In the genomic region with DNA sequence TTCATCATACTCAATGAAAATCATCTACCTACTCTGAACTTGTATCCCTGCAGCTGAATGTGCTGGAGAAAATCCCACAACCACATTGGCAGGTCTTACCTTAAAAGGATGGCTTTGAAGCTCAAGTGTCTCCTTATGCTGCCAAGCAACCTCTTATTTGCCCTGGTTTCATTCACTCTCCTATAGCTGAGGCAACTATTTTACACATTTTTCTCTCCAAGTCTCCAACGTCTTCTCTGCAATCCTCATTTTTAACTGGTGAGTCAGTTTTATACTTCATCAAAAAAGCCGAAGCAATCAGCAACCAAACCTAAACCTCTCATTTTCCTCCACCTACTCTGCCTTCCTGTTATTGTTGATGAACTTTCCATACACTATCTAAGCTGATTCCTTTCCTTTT, we compare ENCODE assay signal across 20 cellular contexts. TPM values are rescaled to one million over a fixed set of nuclear protein-coding genes. Genes with fewer than 3 reads are reported as not detected.
DNase-seq lines count a peak whose midpoint lies in the region; TF ChIP-seq lines count a peak whose summit lies in the region.
"Had no signal": no experiment of that assay in that cellular context is flagged by ENCODE, and none has a peak within 500 bp of the region (broad histone marks: within the 10 kb centered on the region; RNA-seq: fewer than 3 reads in every experiment).

No MANE protein-coding gene starts in this region.

- H3K79me2 ChIP-seq in GM23248 (ENCODE audit: insufficient read depth): no peaks in the 10 kb centered on the region

- WGBS in GM23248 (ENCODE audit: low coverage in 1 of 2, low lambda C conversion rate in 2 of 2, missing lambda C conversion rate in 2 of 2), 2 experiments: 9 to 18% methylated on average over 2 of the region's 2 CpGs

- no peaks in the 10 kb centered on the region for H3K36me3 ChIP-seq in GM23248 (ENCODE audit: low read depth)
- H3K36me3 ChIP-seq: breast epithelium, suprapubic skin had no signal

- H3K4me3 ChIP-seq in GM23248 (no peak overlapping the region), choroid plexus epithelial cell (ENCODE audit: low read depth, low read length) (no peak overlapping the region), dorsolateral prefrontal cortex (no peak overlapping the region)
- H3K4me3 ChIP-seq: breast epithelium, PC-9, suprapubic skin had no signal

- H3K27me3 ChIP-seq in GM23248 (replicated peaks; ENCODE audit: insufficient read depth): no peaks in the 10 kb centered on the region
- peaks cover 0 to 40% (median 6%) of the 10 kb centered on the region in 45 donors for H3K27me3 ChIP-seq in dorsolateral prefrontal cortex
- H3K27me3 ChIP-seq: breast epithelium had no signal

- no peak overlapping the region for H2AFZ ChIP-seq in GM23248
- H2AFZ ChIP-seq: PC-9 had no signal

- H4K20me1 ChIP-seq in GM23248 (ENCODE audit: insufficient read depth): no peaks in the 10 kb centered on the region

- H3K9me2 ChIP-seq in GM23248 (ENCODE audit: insufficient read depth): no peaks in the 10 kb centered on the region

- no peak overlapping the region for H3K9ac ChIP-seq in GM23248

- in situ Hi-C loops in GM23248 (cut with MboI): no loop called here

- H3K4me1 ChIP-seq in GM23248 (ENCODE audit: insufficient read depth): no peaks in the 10 kb centered on the region
- H3K4me1 ChIP-seq: breast epithelium, suprapubic skin had no signal

- no peak for TF ChIP-seq CTCF in choroid plexus epithelial cell (conservative IDR thresholded peaks at IDR 0.05; ENCODE audit: low read depth, low read length)
- no peak for TF ChIP-seq CTCF in dorsolateral prefrontal cortex (IDR thresholded peaks at IDR 0.05 in 54 of 56, conservative IDR thresholded peaks at IDR 0.05 in 2 of 56; ENCODE audit: low read depth in 1 of 56, partially characterized antibody in 56 of 56)

- H3K4me2 ChIP-seq in GM23248 (ENCODE audit: unreplicated experiment): no peak overlapping the region
- H3K4me2 ChIP-seq: PC-9 had no signal

- intact Hi-C loops in dorsolateral prefrontal cortex (cut with DNase I): no loop called here

- no peaks in the 10 kb centered on the region for H3K9me3 ChIP-seq in GM23248 (ENCODE audit: low read depth)
- H3K9me3 ChIP-seq: breast epithelium, suprapubic skin had no signal

- DNase-seq in A172 (ENCODE audit: low spot score): peak; percentile 84
- peak; percentile 26 for DNase-seq in GM23248
- peak; percentile 29 for DNase-seq in NCI-H2196 (lab: John Stamatoyannopoulos, UW; ENCODE audit: unreplicated experiment)
- DNase-seq in choroid plexus epithelial cell (ENCODE audit: low read depth): peak; percentile 62
- no peak for DNase-seq in midbrain (lab: John Stamatoyannopoulos, UW)
- DNase-seq in activated effector memory CD4-positive, alpha-beta T cell treated with Interleukin-2 at 50 U/mL for 16 hours: no peak
- DNase-seq in C1 segment of cervical spinal cord (lab: John Stamatoyannopoulos, UW): no peak
- no peak for DNase-seq in dorsolateral prefrontal cortex
- DNase-seq: activated CD4-positive, CD25-positive, alpha-beta regulatory T cell; activated CD8-positive, alpha-beta T cell treated with anti-CD3 and anti-CD28 coated beads for 36 hours; activated T-cell treated with anti-CD3 and anti-CD28 coated beads, Interleukin-2, amount 50 U/mL, for 24 hours; CD4-positive, CD25-positive, alpha-beta regulatory T cell; DMS 273 treated with DMSO at 0.1 percent for 48 hours; glutamatergic neuron; NCI-H2081; NCI-H748 treated with DMSO at 0.1 percent for 48 hours; PC-9 had no signal

- H3K27ac ChIP-seq in GM23248 (no peak overlapping the region), dorsolateral prefrontal cortex (no peak overlapping the region)
- H3K27ac ChIP-seq: breast epithelium, PC-9, suprapubic skin had no signal

- H3F3A ChIP-seq in GM23248 (ENCODE audit: insufficient read depth): no peaks in the 10 kb centered on the region

RNA-seq across cellular contexts. Expression of a gene that starts 49.8 kb away (rescaled TPM):
- 0.29 TPM in 1 of 2 replicates, not detected in the other for total RNA-seq in A172 (2014; rRNA removed; shearing (Covaris generic))
- 0.13 TPM in 1 of 2 replicates, not detected in the other for total RNA-seq in GM23248 (2014; rRNA removed; shearing (Covaris generic))
- not detected in 2 replicates for polyA plus RNA-seq in GM23248 (2016; fragmentation: Nextera tagmentation; extraction: Ambion mirVana)
- total RNA-seq in dorsolateral prefrontal cortex: under 1 TPM in 39 of 120 experiments, not detected in 81; 0.14 to 0.64 (median 0.22) TPM
- total RNA-seq: activated CD8-positive, alpha-beta T cell treated with anti-CD3 and anti-CD28 coated beads for 36 hours; activated naive CD4-positive, alpha-beta T cell treated with anti-CD3 and anti-CD28 coated beads, Interleukin-2, amount 50 U/mL, for 72 hours; PC-9 had no signal
- polyA plus RNA-seq: CD4-positive, CD25-positive, alpha-beta regulatory T cell had no signal

RNA-seq across cellular contexts. Expression of a gene that starts 58.7 kb away (rescaled TPM):
- total RNA-seq in A172 (2014; rRNA removed; shearing (Covaris generic)): 93.1 and 132 TPM in 2 replicates
- total RNA-seq in GM23248 (2014; rRNA removed; shearing (Covaris generic)): 23.6 and 31.1 TPM in 2 replicates
- 28.2 and 37.0 TPM in 2 replicates for polyA plus RNA-seq in GM23248 (2016; fragmentation: Nextera tagmentation; extraction: Ambion mirVana)
- total RNA-seq in dorsolateral prefrontal cortex: 100 to 1,000 TPM in 14 of 120 experiments, 10 to 100 TPM in 106; 45.6 to 128 (median 84.2) TPM

Comparison
In these comparisons a context has a peak if more than half of its experiments do, and no peak if none do; other contexts are left out.
1. DNase-seq: peak in A172 (single experiment), GM23248 (single experiment), NCI-H2196 (single experiment) and choroid plexus epithelial cell (single experiment); none in midbrain (single experiment), activated effector memory CD4-positive, alpha-beta T cell treated with Interleukin-2 at 50 U/mL for 16 hours (single experiment), C1 segment of cervical spinal cord (0 of 14) and dorsolateral prefrontal cortex (0 of 10).